Comparison of ENCODE assay signal across 8 cellular contexts in the genomic region with DNA sequence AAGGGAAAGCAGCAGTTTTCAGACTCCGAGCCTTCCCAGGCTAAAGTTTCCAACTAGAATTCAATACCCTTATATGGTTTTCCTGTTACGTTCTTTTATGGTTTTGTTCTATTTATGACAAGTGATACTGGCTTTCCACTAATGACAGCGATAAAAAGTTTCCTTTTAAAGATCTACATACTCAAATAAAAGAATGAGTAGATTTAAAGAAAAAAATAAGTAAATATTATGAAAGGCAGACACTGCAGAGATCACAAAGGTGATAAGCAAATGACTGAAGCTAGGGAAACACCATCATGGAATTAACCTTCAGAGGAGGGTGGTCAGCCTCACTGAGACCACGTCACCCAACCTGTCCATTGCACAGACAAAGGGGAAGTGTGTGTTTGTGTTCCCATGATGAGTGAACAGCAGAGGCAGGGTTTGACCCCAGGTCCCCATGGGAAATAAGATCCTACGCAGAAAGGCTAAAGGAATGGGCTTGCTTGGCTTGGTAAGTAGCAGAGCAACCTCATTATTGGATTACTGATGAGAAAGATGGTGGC. TPM values are rescaled to one million over a fixed set of nuclear protein-coding genes. Genes with fewer than 3 reads are reported as not detected.
DNase-seq lines count a peak whose midpoint lies in the region; ATAC-seq and TF ChIP-seq lines count a peak whose summit lies in the region.

No MANE protein-coding gene starts in this region.

- no peaks in the 10 kb centered on the region for H3K9me3 ChIP-seq in right lobe of liver

- H3K4me1 ChIP-seq in right lobe of liver, result peaks cover 0 to 24% (median 8%) of the 10 kb centered on the region in 4 donors

- 47% methylated on average over 5 of the region's 5 CpGs for WGBS in right lobe of liver (ENCODE audit: insufficient coverage, low coverage, low lambda C conversion rate, missing lambda C conversion rate)

- no peaks in the 10 kb centered on the region for H3K27me3 ChIP-seq in right lobe of liver

- no peak for DNase-seq in activated T-cell treated with anti-CD3 and anti-CD28 coated beads, Interleukin-2, amount 50 U/mL, for 4 hours
- peak in 1 of 3 donors; percentile 4 for DNase-seq in right lobe of liver
- DNase-seq in NCI-H69 (lab: John Stamatoyannopoulos, UW), result no peak
- DNase-seq in NCI-H2227 (lab: John Stamatoyannopoulos, UW; ENCODE audit: unreplicated experiment), result no peak
- no peak for DNase-seq in effector CD8-positive, alpha-beta T cell (lab: John Stamatoyannopoulos, UW)
- DNase-seq in NCI-H748 treated with DMSO at 0.1 percent for 48 hours (lab: John Stamatoyannopoulos, UW), result no peak

- H3K4me3 ChIP-seq in right lobe of liver, result no peak overlapping the region

- peak; percentile 25 for ATAC-seq in GM18858 (IDR thresholded peaks at IDR 0.05; ENCODE audit: unreplicated experiment)
- ATAC-seq in HG02840 (IDR thresholded peaks at IDR 0.05; ENCODE audit: low FRiP score, unreplicated experiment), result peak; percentile 22
- ATAC-seq in activated T-cell treated with anti-CD3 and anti-CD28 coated beads, Interleukin-2, amount 50 U/mL, for 4 hours, result peak; percentile 3 to 4
- no peak for ATAC-seq in right lobe of liver

- intact Hi-C loops in right lobe of liver (cut with DNase I), result no loop called here

- no peaks in the 10 kb centered on the region for H3K9me3 Mint-ChIP-seq in activated T-cell treated with anti-CD3 and anti-CD28 coated beads, Interleukin-2, amount 50 U/mL, for 4 hours

- H3K27ac ChIP-seq in right lobe of liver, result peak overlapping the region; percentile 64 to 79 (median 78)

- peak overlapping the region; percentile 94 for H3K4me3 Mint-ChIP-seq in activated T-cell treated with anti-CD3 and anti-CD28 coated beads, Interleukin-2, amount 50 U/mL, for 4 hours

- TF ChIP-seq CTCF in right lobe of liver (IDR thresholded peaks at IDR 0.05), result no peak

- no peak for TF ChIP-seq POLR2A in right lobe of liver (IDR thresholded peaks at IDR 0.05)

- peaks cover 76% of the 10 kb centered on the region for H3K4me1 Mint-ChIP-seq in activated T-cell treated with anti-CD3 and anti-CD28 coated beads, Interleukin-2, amount 50 U/mL, for 4 hours (ENCODE audit: low read depth)

- no peaks in the 10 kb centered on the region for H3K36me3 ChIP-seq in right lobe of liver

- no peaks in the 10 kb centered on the region for H3K27me3 Mint-ChIP-seq in activated T-cell treated with anti-CD3 and anti-CD28 coated beads, Interleukin-2, amount 50 U/mL, for 4 hours (ENCODE audit: low read depth)

- peaks cover 53% of the 10 kb centered on the region for H3K36me3 Mint-ChIP-seq in activated T-cell treated with anti-CD3 and anti-CD28 coated beads, Interleukin-2, amount 50 U/mL, for 4 hours (ENCODE audit: insufficient read depth)

RNA-seq across cellular contexts. Expression of gene VSIR, which starts 4.0 kb away (rescaled TPM):
- 100 to 1,000 TPM; 238 to 274 (median 240) TPM for total RNA-seq in activated T-cell treated with anti-CD3 and anti-CD28 coated beads, Interleukin-2, amount 50 U/mL, for 4 hours
- 10 to 100 TPM in 3 of 6 experiments, 1 to 10 TPM in 3; 6.1 to 17.1 (median 10.1) TPM for total RNA-seq in right lobe of liver

RNA-seq across cellular contexts. Expression of gene C10orf105, which starts 49.8 kb away (rescaled TPM):
- under 1 TPM; 0.05 to 0.28 (median 0.18) TPM for total RNA-seq in activated T-cell treated with anti-CD3 and anti-CD28 coated beads, Interleukin-2, amount 50 U/mL, for 4 hours
- total RNA-seq in right lobe of liver, result under 1 TPM in 1 of 6 experiments, not detected in 5; 0.05 TPM

Comparison
In these comparisons a context has a peak if more than half of its experiments do, and no peak if none do; other contexts are left out.
1. ATAC-seq: peak in GM18858 (single experiment), HG02840 (single experiment) and activated T-cell treated with anti-CD3 and anti-CD28 coated beads, Interleukin-2, amount 50 U/mL, for 4 hours (2 of 2); none in right lobe of liver (0 of 4).
2. RNA of gene VSIR, which starts 4.0 kb away (total RNA-seq): 238 to 274 TPM in activated T-cell treated with anti-CD3 and anti-CD28 coated beads, Interleukin-2, amount 50 U/mL, for 4 hours; 6.1 to 17.1 TPM in right lobe of liver; every median in the first group is over 10 times any median in the second.